In the genomic region with DNA sequence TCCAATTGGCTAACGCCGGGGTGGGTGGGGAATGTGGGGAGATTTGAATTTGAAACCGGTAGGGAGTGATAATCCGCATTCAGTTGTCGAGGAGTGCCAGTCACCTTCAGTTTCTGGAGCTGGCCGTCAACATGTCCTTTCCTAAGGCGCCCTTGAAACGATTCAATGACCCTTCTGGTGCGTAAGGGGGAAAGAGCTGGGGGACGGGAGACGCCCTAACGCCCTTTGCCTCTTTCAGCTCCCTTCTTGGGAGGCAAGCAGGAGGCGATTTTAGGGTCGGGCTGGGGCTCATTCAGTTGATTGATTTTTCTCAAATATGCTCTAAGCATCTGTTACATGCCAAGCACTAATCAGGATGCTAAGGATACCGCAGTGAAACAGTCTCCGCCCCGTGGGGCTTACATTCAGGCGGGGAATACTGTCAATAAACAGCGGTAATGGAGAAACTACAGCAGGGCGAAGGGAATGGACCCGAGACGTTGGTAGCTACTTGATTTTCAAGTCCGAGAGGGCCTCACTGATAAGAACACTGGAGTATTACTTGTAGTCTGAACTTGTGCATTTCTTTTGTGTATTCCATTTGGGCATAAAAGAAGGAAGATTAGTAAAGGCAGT, we compare ENCODE assay signal across 8 cellular contexts. TPM values are rescaled to one million over a fixed set of nuclear protein-coding genes. Genes with fewer than 3 reads are reported as not detected.
DNase-seq lines count a peak whose midpoint lies in the region; ATAC-seq and TF ChIP-seq lines count a peak whose summit lies in the region.

A gene with protein sequence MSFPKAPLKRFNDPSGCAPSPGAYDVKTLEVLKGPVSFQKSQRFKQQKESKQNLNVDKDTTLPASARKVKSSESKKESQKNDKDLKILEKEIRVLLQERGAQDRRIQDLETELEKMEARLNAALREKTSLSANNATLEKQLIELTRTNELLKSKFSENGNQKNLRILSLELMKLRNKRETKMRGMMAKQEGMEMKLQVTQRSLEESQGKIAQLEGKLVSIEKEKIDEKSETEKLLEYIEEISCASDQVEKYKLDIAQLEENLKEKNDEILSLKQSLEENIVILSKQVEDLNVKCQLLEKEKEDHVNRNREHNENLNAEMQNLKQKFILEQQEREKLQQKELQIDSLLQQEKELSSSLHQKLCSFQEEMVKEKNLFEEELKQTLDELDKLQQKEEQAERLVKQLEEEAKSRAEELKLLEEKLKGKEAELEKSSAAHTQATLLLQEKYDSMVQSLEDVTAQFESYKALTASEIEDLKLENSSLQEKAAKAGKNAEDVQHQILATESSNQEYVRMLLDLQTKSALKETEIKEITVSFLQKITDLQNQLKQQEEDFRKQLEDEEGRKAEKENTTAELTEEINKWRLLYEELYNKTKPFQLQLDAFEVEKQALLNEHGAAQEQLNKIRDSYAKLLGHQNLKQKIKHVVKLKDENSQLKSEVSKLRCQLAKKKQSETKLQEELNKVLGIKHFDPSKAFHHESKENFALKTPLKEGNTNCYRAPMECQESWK (plus strand): TSS at position 71 of the 615 bp plus-strand sequence. CDS start 61 bp downstream, at position 132.

- peaks cover 22% of the 10 kb centered on the region for H3K36me3 ChIP-seq in OCI-LY3 (replicated peaks; ENCODE audit: low read depth, low read length)

- H3K4me2 ChIP-seq in OCI-LY3 (ENCODE audit: low read length), result peak within 1 kb of the TSS; percentile 86

- H3K9ac ChIP-seq in OCI-LY3 (ENCODE audit: low read length), result peak within 1 kb of the TSS; percentile 99

- peak within 1 kb of the TSS; percentile 79 for H3K4me3 Mint-ChIP-seq in Calu3 (ENCODE audit: low read depth, unreplicated experiment)
- peak within 1 kb of the TSS; percentile 92 to 98 (median 98) for H3K4me3 Mint-ChIP-seq in naive thymus-derived CD8-positive, alpha-beta T cell

- peak within 1 kb of the TSS; percentile 93 for H2AFZ ChIP-seq in OCI-LY3 (ENCODE audit: low read depth, low read length)

- CTCF ChIA-PET in Calu3 (lab: Charles Lee), result interaction anchor here (0.7 to 2.2 kb wide), 7 partner anchors 11 to 118 kb away, joined by 3 to 10 read pairs (median 4); a partner anchor contains a TSS

- H3K27ac ChIP-seq in OCI-LY3 (ENCODE audit: low read length) (peak within 1 kb of the TSS; percentile 97), cingulate gyrus (ENCODE audit: low read depth, low read length) (peak within 1 kb of the TSS; percentile 98)

- ATAC-seq in GM21447 (IDR thresholded peaks at IDR 0.05; ENCODE audit: unreplicated experiment) (peak; percentile 2), HG02870 (IDR thresholded peaks at IDR 0.05; ENCODE audit: unreplicated experiment) (no peak)
- ATAC-seq in naive thymus-derived CD8-positive, alpha-beta T cell, result no peak

- H3K9me3 ChIP-seq in OCI-LY3 (ENCODE audit: insufficient read depth, low read length), result no peaks in the 10 kb centered on the region

- peaks cover 34% of the 10 kb centered on the region for H3K4me1 Mint-ChIP-seq in Calu3 (ENCODE audit: low read depth, unreplicated experiment)
- H3K4me1 Mint-ChIP-seq in naive thymus-derived CD8-positive, alpha-beta T cell, result peaks cover 12 to 52% (median 32%) of the 10 kb centered on the region in 4 donors

- no peaks in the 10 kb centered on the region for H3K27me3 Mint-ChIP-seq in Calu3 (ENCODE audit: unreplicated experiment)
- H3K27me3 Mint-ChIP-seq in naive thymus-derived CD8-positive, alpha-beta T cell, result peaks cover 0 to 3% (median 0%) of the 10 kb centered on the region in 5 donors

- TF ChIP-seq CTCF in Calu3 (IDR thresholded peaks at IDR 0.05; ENCODE audit: unreplicated experiment) (no peak), OCI-LY3 (IDR thresholded peaks at IDR 0.05; ENCODE audit: low read depth, low read length) (no peak)

- H3K27ac Mint-ChIP-seq in Calu3 (ENCODE audit: unreplicated experiment), result peak within 1 kb of the TSS; percentile 76
- peak within 1 kb of the TSS; percentile 99 to 100 (median 99) for H3K27ac Mint-ChIP-seq in naive thymus-derived CD8-positive, alpha-beta T cell

- H4K20me1 ChIP-seq in OCI-LY3 (ENCODE audit: insufficient read depth, low read length), result no peaks in the 10 kb centered on the region

- peak within 1 kb of the TSS; percentile 99 for H3K4me3 ChIP-seq in OCI-LY3 (ENCODE audit: low read length)

- no peaks in the 10 kb centered on the region for H3K9me3 Mint-ChIP-seq in Calu3 (ENCODE audit: low read depth, unreplicated experiment)
- no peaks in the 10 kb centered on the region for H3K9me3 Mint-ChIP-seq in naive thymus-derived CD8-positive, alpha-beta T cell

- peaks cover 58% of the 10 kb centered on the region for H3K36me3 Mint-ChIP-seq in Calu3 (ENCODE audit: insufficient read depth, unreplicated experiment)
- peaks cover 0 to 16% (median 10%) of the 10 kb centered on the region in 3 donors for H3K36me3 Mint-ChIP-seq in naive thymus-derived CD8-positive, alpha-beta T cell

- DNase-seq in Calu3 (no peak), germinal center (ENCODE audit: low spot score) (no peak)
- no peak for DNase-seq in naive thymus-derived CD8-positive, alpha-beta T cell
- DNase-seq in stimulated activated CD4-positive, alpha-beta T cell treated with anti-CD3 and anti-CD28 coated beads, Interleukin-12 subunit alpha, Interleukin-12 subunit beta, amount 100 ng/mL, for 4 hours, result no peak

- POLR2A ChIA-PET in naive thymus-derived CD8-positive, alpha-beta T cell (lab: Charles Lee), result interaction anchor here (1.0 to 6.7 kb wide), 5 partner anchors 9 to 44 kb away, joined by 3 to 178 read pairs (median 17); a partner anchor contains a TSS

- intact Hi-C loops in Calu3 (cut with micrococcal nuclease; ENCODE audit: unreplicated experiment), result loop anchor here (1.0 to 2.0 kb wide), 2 partner anchors 41 to 44 kb away; a partner anchor contains a TSS

- peaks cover 22% of the 10 kb centered on the region for H3K4me1 ChIP-seq in OCI-LY3 (ENCODE audit: low read length)

- H3K79me2 ChIP-seq in OCI-LY3 (ENCODE audit: low read length), result peaks cover 85% of the 10 kb centered on the region

- TSS peak; percentile 93 for BruUV-seq in Calu3 (replicated peaks; lab: Mats Ljungman, UMichigan)

- H3K27me3 ChIP-seq in OCI-LY3 (ENCODE audit: low read depth, low read length), result no peaks in the 10 kb centered on the region

RNA-seq across cellular contexts. Expression of the gene that starts here (rescaled TPM):
- total RNA-seq in Calu3 (2022), result 52.7 and 54.3 TPM in 2 replicates
- under 1 TPM; 0.42 to 0.47 TPM for total RNA-seq in naive thymus-derived CD8-positive, alpha-beta T cell
- under 1 TPM in 1 of 3 donors, not detected in 2; 0.28 TPM for polyA plus RNA-seq in naive thymus-derived CD8-positive, alpha-beta T cell

Comparison
In these comparisons a context has a peak if more than half of its experiments do, and no peak if none do; other contexts are left out.
1. RNA of the gene that starts here (total RNA-seq): 52.7 to 54.3 TPM in Calu3; 0.42 to 0.47 TPM in naive thymus-derived CD8-positive, alpha-beta T cell; every median in the first group is over 10 times any median in the second.